ENCODE assay signal across 22 cellular contexts in the genomic region with DNA sequence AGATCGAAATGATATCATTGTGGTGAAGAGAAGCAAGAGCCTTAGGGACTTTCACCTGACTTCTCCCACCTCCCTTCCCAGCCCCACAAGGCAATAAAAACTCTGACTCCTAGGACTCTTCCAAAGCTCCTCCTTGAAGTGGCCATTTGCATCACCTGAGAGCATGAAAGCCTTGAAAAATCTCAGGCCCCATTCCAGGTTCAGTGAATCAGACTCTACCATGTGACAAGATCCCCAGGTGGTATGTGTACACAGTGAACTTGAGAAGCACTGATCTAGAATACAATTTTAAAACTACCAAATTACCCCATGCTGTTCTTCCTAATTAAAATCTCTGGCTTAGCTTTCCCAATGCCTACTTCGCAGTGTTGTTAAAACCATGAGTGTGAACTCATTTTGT.
DNase-seq lines count a peak whose midpoint lies in the region; ATAC-seq, FAIRE-seq and TF ChIP-seq lines count a peak whose summit lies in the region.
"Had no signal": no experiment of that assay in that cellular context is flagged by ENCODE, and none has a peak within 500 bp of the region (broad histone marks: within the 10 kb centered on the region; RNA-seq: fewer than 3 reads in every experiment).

No MANE protein-coding gene starts in this region.

- TF ChIP-seq CTCF in PC-3 (conservative IDR thresholded peaks at IDR 0.05; ENCODE audit: low read depth, low read length): no peak
- TF ChIP-seq CTCF in foreskin keratinocyte (conservative IDR thresholded peaks at IDR 0.05): no peak
- TF ChIP-seq CTCF in pancreas (IDR thresholded peaks at IDR 0.05): no peak
- no peak for TF ChIP-seq CTCF in mesothelial cell of epicardium (IDR thresholded peaks at IDR 0.05; ENCODE audit: unreplicated experiment)
- no peak for TF ChIP-seq CTCF in coronary artery (IDR thresholded peaks at IDR 0.05)

- TF ChIP-seq RAD21 in Ishikawa (IDR thresholded peaks at IDR 0.05; ENCODE audit: low read depth): no peak

- POLR2A ChIA-PET in PC-3 (lab: Charles Lee; ENCODE audit: unreplicated experiment): no interaction called here

- H3K4me3 ChIP-seq in PC-3 (ENCODE audit: low read length): no peak overlapping the region
- H3K4me3 ChIP-seq in pancreas: no peak overlapping the region
- no peak overlapping the region for H3K4me3 ChIP-seq in coronary artery
- H3K4me3 ChIP-seq: colonic mucosa, neural progenitor cell, suprapubic skin had no signal

- H3K4me1 ChIP-seq in PC-3 (ENCODE audit: insufficient read depth, low read length) (peaks cover 19% of the 10 kb centered on the region), foreskin keratinocyte (no peaks in the 10 kb centered on the region), pancreas (peaks cover 0 to 10% (median 0%) of the 10 kb centered on the region in 3 donors)
- H3K4me1 ChIP-seq: colonic mucosa, neural progenitor cell, suprapubic skin had no signal

- 91 to 96% methylated on average over 2 of the region's 2 CpGs for WGBS in pancreas, 2 donors

- H3K27ac ChIP-seq in PC-3 (ENCODE audit: low read length) (peak overlapping the region; percentile 48), foreskin keratinocyte (no peak overlapping the region), pancreas (no peak overlapping the region), coronary artery (no peak overlapping the region)
- H3K27ac ChIP-seq: brain microvascular endothelial cell, colonic mucosa, neural progenitor cell, suprapubic skin had no signal

- no peaks in the 10 kb centered on the region for H3F3A ChIP-seq in PC-3 (ENCODE audit: low read length, unreplicated experiment)

- no peak overlapping the region for H3K9ac ChIP-seq in PC-3 (ENCODE audit: low read length)
- H3K9ac ChIP-seq: neural progenitor cell had no signal

- 0 out of 2 replicates have a peak overlapping the region, but pooled peaks have one; percentile 3 for H3K4me2 ChIP-seq in PC-3 (ENCODE audit: low read length)
- H3K4me2 ChIP-seq: neural progenitor cell had no signal

- intact Hi-C loops in PC-3 (cut with micrococcal nuclease) (no loop called here), pancreas (cut with DNase I) (no loop called here)

- no peaks in the 10 kb centered on the region for H3K36me3 ChIP-seq in PC-3 (ENCODE audit: low read depth, low read length)
- H3K36me3 ChIP-seq in pancreas: no peaks in the 10 kb centered on the region
- H3K36me3 ChIP-seq: brain microvascular endothelial cell, colonic mucosa, neural progenitor cell, suprapubic skin had no signal

- peaks cover 10% of the 10 kb centered on the region for H3K4me1 Mint-ChIP-seq in mesothelial cell of epicardium
- H3K4me1 Mint-ChIP-seq: neural progenitor cell had no signal

- no peaks in the 10 kb centered on the region for H3K27me3 Mint-ChIP-seq in mesothelial cell of epicardium (ENCODE audit: low read depth)
- H3K27me3 Mint-ChIP-seq: activated CD8-positive, alpha-beta T cell treated with anti-CD3 and anti-CD28 coated beads for 36 hours; CD4-positive, alpha-beta T cell; progenitor cell of endocrine pancreas had no signal

- H3K9me3 ChIP-seq in PC-3 (ENCODE audit: low read length): no peaks in the 10 kb centered on the region
- no peaks in the 10 kb centered on the region for H3K9me3 ChIP-seq in pancreas
- H3K9me3 ChIP-seq: colonic mucosa, suprapubic skin had no signal

- no peak overlapping the region for H3K4me3 Mint-ChIP-seq in mesothelial cell of epicardium
- H3K4me3 Mint-ChIP-seq: activated CD8-positive, alpha-beta T cell treated with anti-CD3 and anti-CD28 coated beads for 36 hours; CD4-positive, alpha-beta T cell; neural progenitor cell had no signal

- no TSS peak for BruUV-seq in PC-3 (replicated peaks; lab: Mats Ljungman, UMichigan)

- peak; percentile 41; the same call in 1 of the 2 replicates for TF ChIP-seq EP300 in Ishikawa (IDR thresholded peaks at IDR 0.05; ENCODE audit: borderline replicate concordance)

- H3K36me3 Mint-ChIP-seq in mesothelial cell of epicardium: peaks cover 2% of the 10 kb centered on the region
- H3K36me3 Mint-ChIP-seq: neural progenitor cell had no signal

- no peaks in the 10 kb centered on the region for H3K9me2 ChIP-seq in PC-3 (replicated peaks; ENCODE audit: low read length)

- DNase-seq in PC-3 (peak; percentile 89), foreskin keratinocyte (peak; percentile 43 to 66), pancreas (peak in 3 of 6 donors; percentile 17 to 52 (median 33)), NCI-H510A treated with DMSO at 0.1 percent for 48 hours (lab: John Stamatoyannopoulos, UW) (no peak), mesothelial cell of epicardium (ENCODE audit: low spot score in 2 of 2, unreplicated experiment in 2 of 2) (no peak), coronary artery (ENCODE audit: low spot score) (no peak)
- DNase-seq: activated CD4-positive, CD25-positive, alpha-beta regulatory T cell treated with anti-CD3 and anti-CD28 coated beads, Interleukin-2, amount 50 U/mL, for 72 hours; activated CD8-positive, alpha-beta T cell treated with anti-CD3 and anti-CD28 coated beads for 36 hours; activated gamma-delta T cell treated with Interleukin-2 at 50 U/mL for 16 hours; CD4-positive, alpha-beta T cell; colonic mucosa; GF-D8; glutamatergic neuron; left ventricle myocardium superior; NCI-H2107; NCI-H526 treated with DMSO at 0.1 percent for 48 hours; SIG-M5 had no signal

- H2AFZ ChIP-seq in PC-3 (ENCODE audit: low read length): no peak overlapping the region
- H2AFZ ChIP-seq: neural progenitor cell had no signal

- ATAC-seq in PC-3: peak; percentile 72
- peak; percentile 75 for ATAC-seq in foreskin keratinocyte
- peak; percentile 82 to 93 (median 88) for ATAC-seq in pancreas
- ATAC-seq: activated CD8-positive, alpha-beta T cell treated with anti-CD3 and anti-CD28 coated beads for 36 hours; left ventricle myocardium superior had no signal

- H3K79me2 ChIP-seq in PC-3 (ENCODE audit: low read length): no peaks in the 10 kb centered on the region

- no peak for FAIRE-seq in pancreas (lab: Jason Lieb, UNC)

- no peaks in the 10 kb centered on the region for H4K20me1 ChIP-seq in PC-3 (ENCODE audit: low read length)

- H3K9me3 Mint-ChIP-seq in mesothelial cell of epicardium: peaks cover 5% of the 10 kb centered on the region

- CTCF ChIA-PET in PC-3 (lab: Charles Lee): interaction anchor here (0.6 kb wide), 1 partner anchor 9 kb away, joined by 3 read pairs; no protein-coding TSS in a partner anchor

- H3K27me3 ChIP-seq in PC-3 (ENCODE audit: low read length) (no peaks in the 10 kb centered on the region), foreskin keratinocyte (no peaks in the 10 kb centered on the region), pancreas (no peaks in the 10 kb centered on the region)
- H3K27me3 ChIP-seq: brain microvascular endothelial cell, colonic mucosa, neural progenitor cell, suprapubic skin had no signal

- H3K27ac Mint-ChIP-seq in mesothelial cell of epicardium: no peak overlapping the region
- H3K27ac Mint-ChIP-seq: activated CD8-positive, alpha-beta T cell treated with anti-CD3 and anti-CD28 coated beads for 36 hours; CD4-positive, alpha-beta T cell; neural progenitor cell; progenitor cell of endocrine pancreas had no signal

TF ChIP-seq in Ishikawa, 13 proteins besides CTCF, POLR2A, EP300 and RAD21:
- TF ChIP-seq FOXM1 (IDR thresholded peaks at IDR 0.05; ENCODE audit: borderline replicate concordance, low read depth): no peak
- no peak for TF ChIP-seq CREB1 (IDR thresholded peaks at IDR 0.05; ENCODE audit: low read depth)
- TF ChIP-seq TAF1 (IDR thresholded peaks at IDR 0.05; ENCODE audit: low read depth): no peak
- TF ChIP-seq, protein P1, sequence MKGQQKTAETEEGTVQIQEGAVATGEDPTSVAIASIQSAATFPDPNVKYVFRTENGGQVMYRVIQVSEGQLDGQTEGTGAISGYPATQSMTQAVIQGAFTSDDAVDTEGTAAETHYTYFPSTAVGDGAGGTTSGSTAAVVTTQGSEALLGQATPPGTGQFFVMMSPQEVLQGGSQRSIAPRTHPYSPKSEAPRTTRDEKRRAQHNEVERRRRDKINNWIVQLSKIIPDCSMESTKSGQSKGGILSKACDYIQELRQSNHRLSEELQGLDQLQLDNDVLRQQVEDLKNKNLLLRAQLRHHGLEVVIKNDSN (IDR thresholded peaks at IDR 0.05): peak; percentile 67
- TF ChIP-seq, protein P2, sequence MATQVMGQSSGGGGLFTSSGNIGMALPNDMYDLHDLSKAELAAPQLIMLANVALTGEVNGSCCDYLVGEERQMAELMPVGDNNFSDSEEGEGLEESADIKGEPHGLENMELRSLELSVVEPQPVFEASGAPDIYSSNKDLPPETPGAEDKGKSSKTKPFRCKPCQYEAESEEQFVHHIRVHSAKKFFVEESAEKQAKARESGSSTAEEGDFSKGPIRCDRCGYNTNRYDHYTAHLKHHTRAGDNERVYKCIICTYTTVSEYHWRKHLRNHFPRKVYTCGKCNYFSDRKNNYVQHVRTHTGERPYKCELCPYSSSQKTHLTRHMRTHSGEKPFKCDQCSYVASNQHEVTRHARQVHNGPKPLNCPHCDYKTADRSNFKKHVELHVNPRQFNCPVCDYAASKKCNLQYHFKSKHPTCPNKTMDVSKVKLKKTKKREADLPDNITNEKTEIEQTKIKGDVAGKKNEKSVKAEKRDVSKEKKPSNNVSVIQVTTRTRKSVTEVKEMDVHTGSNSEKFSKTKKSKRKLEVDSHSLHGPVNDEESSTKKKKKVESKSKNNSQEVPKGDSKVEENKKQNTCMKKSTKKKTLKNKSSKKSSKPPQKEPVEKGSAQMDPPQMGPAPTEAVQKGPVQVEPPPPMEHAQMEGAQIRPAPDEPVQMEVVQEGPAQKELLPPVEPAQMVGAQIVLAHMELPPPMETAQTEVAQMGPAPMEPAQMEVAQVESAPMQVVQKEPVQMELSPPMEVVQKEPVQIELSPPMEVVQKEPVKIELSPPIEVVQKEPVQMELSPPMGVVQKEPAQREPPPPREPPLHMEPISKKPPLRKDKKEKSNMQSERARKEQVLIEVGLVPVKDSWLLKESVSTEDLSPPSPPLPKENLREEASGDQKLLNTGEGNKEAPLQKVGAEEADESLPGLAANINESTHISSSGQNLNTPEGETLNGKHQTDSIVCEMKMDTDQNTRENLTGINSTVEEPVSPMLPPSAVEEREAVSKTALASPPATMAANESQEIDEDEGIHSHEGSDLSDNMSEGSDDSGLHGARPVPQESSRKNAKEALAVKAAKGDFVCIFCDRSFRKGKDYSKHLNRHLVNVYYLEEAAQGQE (IDR thresholded peaks at IDR 0.05; ENCODE audit: low read depth): no peak
- no peak for TF ChIP-seq TCF12 (IDR thresholded peaks at IDR 0.05; ENCODE audit: low read depth)
- TF ChIP-seq, protein P3, sequence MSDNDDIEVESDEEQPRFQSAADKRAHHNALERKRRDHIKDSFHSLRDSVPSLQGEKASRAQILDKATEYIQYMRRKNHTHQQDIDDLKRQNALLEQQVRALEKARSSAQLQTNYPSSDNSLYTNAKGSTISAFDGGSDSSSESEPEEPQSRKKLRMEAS (IDR thresholded peaks at IDR 0.05): no peak
- TF ChIP-seq YY1 (IDR thresholded peaks at IDR 0.05; ENCODE audit: low read depth): no peak
- no peak for TF ChIP-seq TEAD4 (IDR thresholded peaks at IDR 0.05)
- TF ChIP-seq ZBTB7A (IDR thresholded peaks at IDR 0.05; ENCODE audit: low read depth): no peak
- TF ChIP-seq CEBPB (IDR thresholded peaks at IDR 0.05): peak; percentile 44
- TF ChIP-seq EGR1 (IDR thresholded peaks at IDR 0.05): no peak
- TF ChIP-seq NFIC (IDR thresholded peaks at IDR 0.05): no peak

Comparison
In these comparisons a context has a peak if more than half of its experiments do, and no peak if none do; other contexts are left out.
1. DNase-seq: peak in PC-3 (single experiment) and foreskin keratinocyte (2 of 2); none in NCI-H510A treated with DMSO at 0.1 percent for 48 hours (single experiment), mesothelial cell of epicardium (0 of 2) and coronary artery (single experiment).
2. Peak in every context shown above with its lines, with median percentiles within 50 percentile points of each other: ATAC-seq.